ENCODE assay signal across 8 cellular contexts in genomic region chr12:108734200-108734906, GRCh38. TPM values are rescaled to one million over a fixed set of nuclear protein-coding genes. Genes with fewer than 3 reads are reported as not detected.
A peak's percentile ranks its signal among the peaks of the same experiment; 100 is the strongest.
DNase-seq lines count a peak whose midpoint lies in the region; ATAC-seq and FAIRE-seq lines count a peak whose summit lies in the region.

No MANE protein-coding gene starts in this region.

- DNase-seq in CD8-positive, alpha-beta memory T cell = no peak
- DNase-seq in HTR-8/SVneo (ENCODE audit: insufficient read length, low spot score) (peak; percentile 67), kidney glomerular epithelial cell (lab: John Stamatoyannopoulos, UW) (peak; percentile 67), aorta (peak; percentile 37 to 56), ureter (ENCODE audit: low spot score) (no peak), SHP77 treated with DMSO at 0.1 percent for 48 hours (lab: John Stamatoyannopoulos, UW) (no peak)
- no peak for DNase-seq in activated T-cell treated with anti-CD3 and anti-CD28 coated beads, Interleukin-2, amount 50 U/mL, for 24 hours

- no peaks in the 10 kb centered on the region for H3K36me3 ChIP-seq in CD8-positive, alpha-beta memory T cell (ENCODE audit: insufficient read depth, low read length)
- no peaks in the 10 kb centered on the region for H3K36me3 ChIP-seq in aorta (ENCODE audit: control insufficient read depth in 1 of 2, insufficient read depth in 2 of 2, low read length in 1 of 2)

- intact Hi-C loops in aorta (cut with DNase I) = loop anchor here (5.0 kb wide), 4 partner anchors 38 to 172 kb away; partner anchors contain the start of genes ISCU (in 1 of the 2) and SART3 (in 1 of the 2)

- H3K9me3 Mint-ChIP-seq in CD8-positive, alpha-beta memory T cell = no peaks in the 10 kb centered on the region
- H3K9me3 Mint-ChIP-seq in activated T-helper 17 cell treated with anti-CD3 and anti-CD28 coated beads, Interleukin-2, amount 50 U/mL, for 72 hours = no peaks in the 10 kb centered on the region
- H3K9me3 Mint-ChIP-seq in activated T-cell treated with anti-CD3 and anti-CD28 coated beads, Interleukin-2, amount 50 U/mL, for 24 hours = no peaks in the 10 kb centered on the region

- FAIRE-seq in HTR-8/SVneo (lab: Jason Lieb, UNC) = no peak

- H3K27ac ChIP-seq in CD8-positive, alpha-beta memory T cell (ENCODE audit: low read depth, low read length) = no peak overlapping the region
- H3K27ac ChIP-seq in aorta (ENCODE audit: low read depth in 1 of 2, low read length in 2 of 2) = peak overlapping the region; percentile 51 to 79

- H3K27me3 ChIP-seq in CD8-positive, alpha-beta memory T cell (ENCODE audit: insufficient read depth, low read length, poor library complexity, severe bottlenecking) = no peaks in the 10 kb centered on the region
- H3K27me3 ChIP-seq in aorta (ENCODE audit: control insufficient read depth in 1 of 2, insufficient read depth in 2 of 2, low read length in 1 of 2) = no peaks in the 10 kb centered on the region

- ATAC-seq in activated T-helper 17 cell treated with anti-CD3 and anti-CD28 coated beads, Interleukin-2, amount 50 U/mL, for 72 hours (replicated peaks) = peak; percentile 26
- ATAC-seq in aorta (ENCODE audit: low FRiP score) = no peak

- H3K9me3 ChIP-seq in CD8-positive, alpha-beta memory T cell (ENCODE audit: low read length) = no peaks in the 10 kb centered on the region
- no peaks in the 10 kb centered on the region for H3K9me3 ChIP-seq in aorta (ENCODE audit: control insufficient read depth, low read length)

- H3K4me1 ChIP-seq in CD8-positive, alpha-beta memory T cell (ENCODE audit: insufficient read depth, low read length) = peaks cover 11% of the 10 kb centered on the region
- H3K4me1 ChIP-seq in aorta (ENCODE audit: control insufficient read depth in 1 of 2, insufficient read depth in 2 of 2, low read length in 2 of 2) = no peaks in the 10 kb centered on the region

- peaks cover 0 to 6% (median 0%) of the 10 kb centered on the region in 3 donors for H3K36me3 Mint-ChIP-seq in CD8-positive, alpha-beta memory T cell
- peaks cover 18% of the 10 kb centered on the region for H3K36me3 Mint-ChIP-seq in activated T-helper 17 cell treated with anti-CD3 and anti-CD28 coated beads, Interleukin-2, amount 50 U/mL, for 72 hours (ENCODE audit: low read depth)
- peaks cover 7% of the 10 kb centered on the region for H3K36me3 Mint-ChIP-seq in activated T-cell treated with anti-CD3 and anti-CD28 coated beads, Interleukin-2, amount 50 U/mL, for 24 hours (ENCODE audit: low read depth)

- H3K4me3 ChIP-seq in CD8-positive, alpha-beta memory T cell (ENCODE audit: low read length) = no peak overlapping the region
- no peak overlapping the region for H3K4me3 ChIP-seq in aorta (ENCODE audit: low read length in 2 of 2)

- H3K27ac Mint-ChIP-seq in CD8-positive, alpha-beta memory T cell = peak overlapping the region; percentile 8 to 91 (median 53)
- H3K27ac Mint-ChIP-seq in activated T-helper 17 cell treated with anti-CD3 and anti-CD28 coated beads, Interleukin-2, amount 50 U/mL, for 72 hours = peak overlapping the region; percentile 68
- no peak overlapping the region for H3K27ac Mint-ChIP-seq in activated T-cell treated with anti-CD3 and anti-CD28 coated beads, Interleukin-2, amount 50 U/mL, for 24 hours

- CTCF ChIA-PET in CD8-positive, alpha-beta memory T cell (lab: Charles Lee) = no interaction called here

- peak overlapping the region in 2 of 7 donors; percentile 26 to 29 for H3K4me3 Mint-ChIP-seq in CD8-positive, alpha-beta memory T cell
- H3K4me3 Mint-ChIP-seq in activated T-helper 17 cell treated with anti-CD3 and anti-CD28 coated beads, Interleukin-2, amount 50 U/mL, for 72 hours = peak overlapping the region; percentile 53
- no peak overlapping the region for H3K4me3 Mint-ChIP-seq in activated T-cell treated with anti-CD3 and anti-CD28 coated beads, Interleukin-2, amount 50 U/mL, for 24 hours

- WGBS in aorta, 2 donors = 40 to 41% methylated on average over 9 of the region's 9 CpGs

- peaks cover 16 to 29% (median 23%) of the 10 kb centered on the region in 3 donors for H3K4me1 Mint-ChIP-seq in CD8-positive, alpha-beta memory T cell
- H3K4me1 Mint-ChIP-seq in activated T-helper 17 cell treated with anti-CD3 and anti-CD28 coated beads, Interleukin-2, amount 50 U/mL, for 72 hours = peaks cover 13% of the 10 kb centered on the region
- peaks cover 42% of the 10 kb centered on the region for H3K4me1 Mint-ChIP-seq in activated T-cell treated with anti-CD3 and anti-CD28 coated beads, Interleukin-2, amount 50 U/mL, for 24 hours (ENCODE audit: low read depth)

- POLR2A ChIA-PET in CD8-positive, alpha-beta memory T cell (lab: Charles Lee) = no interaction called here

- peaks cover 0 to 2% of the 10 kb centered on the region in 2 donors for H3K27me3 Mint-ChIP-seq in CD8-positive, alpha-beta memory T cell
- no peaks in the 10 kb centered on the region for H3K27me3 Mint-ChIP-seq in activated T-helper 17 cell treated with anti-CD3 and anti-CD28 coated beads, Interleukin-2, amount 50 U/mL, for 72 hours
- no peaks in the 10 kb centered on the region for H3K27me3 Mint-ChIP-seq in activated T-cell treated with anti-CD3 and anti-CD28 coated beads, Interleukin-2, amount 50 U/mL, for 24 hours

RNA-seq across cellular contexts. Expression of gene CORO1C, which starts 3.0 kb away (rescaled TPM):
- 10 to 100 TPM; 45.8 to 49.1 TPM for total RNA-seq in CD8-positive, alpha-beta memory T cell
- polyA plus RNA-seq in CD8-positive, alpha-beta memory T cell = 10.5 TPM
- total RNA-seq in activated T-helper 17 cell treated with anti-CD3 and anti-CD28 coated beads, Interleukin-2, amount 50 U/mL, for 72 hours = 100 to 1,000 TPM in 1 of 2 donors, 10 to 100 TPM in 1; 81.9 to 101 TPM
- total RNA-seq in aorta = 100 to 1,000 TPM; 207 to 387 TPM
- polyA plus RNA-seq in aorta = 100 to 1,000 TPM in 1 of 2 donors, 10 to 100 TPM in 1; 68.0 to 145 TPM
- total RNA-seq in ureter = 167 TPM

Comparison
In these comparisons a context has a peak if more than half of its experiments do, and no peak if none do; other contexts are left out.
1. DNase-seq: peak in HTR-8/SVneo (single experiment), kidney glomerular epithelial cell (single experiment) and aorta (2 of 2); none in CD8-positive, alpha-beta memory T cell (0 of 5), ureter (single experiment), SHP77 treated with DMSO at 0.1 percent for 48 hours (single experiment) and activated T-cell treated with anti-CD3 and anti-CD28 coated beads, Interleukin-2, amount 50 U/mL, for 24 hours (single experiment).